ENCODE assay signal across 11 cellular contexts in the genomic region with DNA sequence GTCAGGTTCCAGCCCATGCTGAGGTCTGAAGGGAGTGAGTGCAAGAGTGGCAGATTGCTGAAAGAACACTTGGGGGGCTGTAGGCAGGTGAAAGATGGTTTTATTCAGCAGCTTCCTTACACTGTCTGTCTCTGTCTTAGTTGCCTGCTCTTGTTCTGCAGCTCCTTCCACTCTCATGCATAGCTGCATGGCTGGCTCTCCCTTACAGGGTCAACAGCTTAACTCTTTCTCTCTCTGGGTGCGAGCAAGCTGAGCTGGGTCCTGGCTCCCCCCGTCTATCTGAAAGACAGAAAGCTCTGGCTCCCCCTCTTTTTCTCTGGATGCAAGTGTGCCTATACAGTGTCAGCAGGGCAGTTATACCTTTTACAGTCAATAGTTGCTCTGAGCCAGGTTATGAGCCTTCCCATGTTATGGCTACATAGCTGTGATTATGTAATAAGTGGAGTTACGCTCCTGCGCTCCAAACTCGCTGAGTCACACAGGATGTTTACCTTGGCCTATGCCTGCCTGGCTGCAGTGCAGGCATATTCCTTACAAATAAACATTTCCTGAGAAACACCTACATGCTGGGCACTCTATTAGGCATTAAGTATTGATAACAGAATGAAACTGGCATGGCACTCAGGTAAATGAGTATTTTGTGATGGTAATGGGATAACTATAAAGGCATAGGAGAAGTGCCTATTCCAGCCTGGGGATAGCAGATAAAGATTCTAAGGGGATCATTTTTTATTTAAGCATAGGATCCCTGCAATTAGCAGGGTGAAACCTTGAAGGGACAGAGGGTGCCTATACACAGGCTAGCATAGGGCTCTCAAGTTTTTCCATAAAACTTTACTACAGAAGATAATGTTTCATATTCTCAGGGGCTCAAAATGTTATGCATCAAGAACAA.
A peak's percentile ranks its signal among the peaks of the same experiment; 100 is the strongest.
DNase-seq lines count a peak whose midpoint lies in the region; ATAC-seq and TF ChIP-seq lines count a peak whose summit lies in the region.
"Had no signal": no experiment of that assay in that cellular context is flagged by ENCODE, and none has a peak within 500 bp of the region (broad histone marks: within the 10 kb centered on the region; RNA-seq: fewer than 3 reads in every experiment).

No MANE protein-coding gene starts in this region.

- H3K4me3 ChIP-seq in HEK293 (ENCODE audit: low read depth, low read length) = no peak overlapping the region
- no peak overlapping the region for H3K4me3 ChIP-seq in PC-9
- H3K4me3 ChIP-seq in fibroblast of lung (replicated peaks in 1 of 4; ENCODE audit: control extremely low read depth in 1 of 4, insufficient read depth in 1 of 4, low read depth in 3 of 4, low read length in 4 of 4) = no peak overlapping the region
- no peak overlapping the region for H3K4me3 ChIP-seq in mucosa of descending colon

- H3K27ac ChIP-seq in HEK293 (ENCODE audit: extremely low read depth, low read depth, low read length) (no peak overlapping the region), PC-9 (peak overlapping the region; percentile 68), fibroblast of lung (ENCODE audit: insufficient read depth, low read length) (no peak overlapping the region)

- no peaks in the 10 kb centered on the region for H3K4me1 ChIP-seq in HEK293 (ENCODE audit: control insufficient read depth, insufficient read depth, low read length)
- peaks cover 12% of the 10 kb centered on the region for H3K4me1 ChIP-seq in PC-9 (replicated peaks; ENCODE audit: insufficient read depth)
- H3K4me1 ChIP-seq in fibroblast of lung (ENCODE audit: control insufficient read depth, extremely low read depth, insufficient read depth, low read length) = no peaks in the 10 kb centered on the region
- no peaks in the 10 kb centered on the region for H3K4me1 ChIP-seq in mucosa of descending colon (ENCODE audit: low read depth)

- H3K9ac ChIP-seq in fibroblast of lung (ENCODE audit: insufficient read depth, low read length) = no peak overlapping the region

- H3F3A ChIP-seq in PC-9 (ENCODE audit: insufficient read depth, low read depth) = peaks cover 5% of the 10 kb centered on the region; the same call in 1 of the 2 replicates

- POLR2A ChIA-PET in HEK293 (lab: Yijun Ruan, JAX) (no interaction called here), PC-9 (lab: Charles Lee; ENCODE audit: unreplicated experiment) (interaction anchor here (0.6 to 1.0 kb wide), 2 partner anchors 395 to 1193 kb away, joined by 5 to 7 read pairs; no protein-coding TSS in a partner anchor)

- H3K4me2 ChIP-seq in PC-9 = peak overlapping the region; percentile 29
- H3K4me2 ChIP-seq in fibroblast of lung (ENCODE audit: extremely low read depth, insufficient read depth, low read length) = no peak overlapping the region

- DNase-seq in PC-9 (peak; percentile 67 to 71), fibroblast of lung (ENCODE audit: low read depth in 2 of 2) (peak; percentile 24 to 88), mucosa of descending colon (peak in 1 of 3 donors; percentile 50), foreskin melanocyte (no peak), T-helper 1 cell (no peak)
- DNase-seq: activated CD4-positive, alpha-beta T cell treated with anti-CD3 and anti-CD28 coated beads, Interleukin-2, amount 50 U/mL, for 48 hours; CD8-positive, alpha-beta memory T cell; immature natural killer cell; NCI-H526 had no signal

- intact Hi-C loops in PC-9 (cut with micrococcal nuclease; ENCODE audit: unreplicated experiment) = no loop called here
- intact Hi-C loops in mucosa of descending colon (cut with DNase I, micrococcal nuclease) = no loop called here

- TF ChIP-seq CTCF in HEK293 (tag by site-specific recombination; IDR thresholded peaks at IDR 0.05) = no peak
- no peak for TF ChIP-seq CTCF in PC-9 (conservative IDR thresholded peaks at IDR 0.05)
- TF ChIP-seq CTCF in fibroblast of lung (conservative IDR thresholded peaks at IDR 0.05 in 1 of 2, IDR thresholded peaks at IDR 0.05 in 1 of 2; ENCODE audit: low read depth in 1 of 2, low read length in 2 of 2) = no peak
- no peak for TF ChIP-seq CTCF in mucosa of descending colon (IDR thresholded peaks at IDR 0.05)

- H3K79me2 ChIP-seq in PC-9 (ENCODE audit: low read depth) (no peaks in the 10 kb centered on the region), fibroblast of lung (ENCODE audit: control insufficient read depth, insufficient read depth, low read length) (no peaks in the 10 kb centered on the region)

- peaks cover 4% of the 10 kb centered on the region; the same call in 1 of the 2 replicates for H3K9me2 ChIP-seq in PC-9 (ENCODE audit: insufficient read depth)

- H3K27me3 ChIP-seq in PC-9 (ENCODE audit: insufficient read depth, low read depth) (no peaks in the 10 kb centered on the region), fibroblast of lung (ENCODE audit: control insufficient read depth, insufficient read depth, low read length) (no peaks in the 10 kb centered on the region)

- ATAC-seq in mucosa of descending colon = peak; percentile 88
- no peak for ATAC-seq in GM18505 (IDR thresholded peaks at IDR 0.05; ENCODE audit: unreplicated experiment)

- no peak for TF ChIP-seq POLR2A in GM18505 (IDR thresholded peaks at IDR 0.05; ENCODE audit: borderline replicate concordance, extremely low read depth, insufficient read depth, insufficient read length)

- BruUV-seq in PC-9 (replicated peaks; lab: Mats Ljungman, UMichigan) = no TSS peak

- H2AFZ ChIP-seq in PC-9 = no peak overlapping the region
- no peak overlapping the region for H2AFZ ChIP-seq in fibroblast of lung (ENCODE audit: low read length)

- CTCF ChIA-PET in HEK293 (lab: Yijun Ruan, JAX) = no interaction called here
- CTCF ChIA-PET in PC-9 (lab: Charles Lee) = interaction anchor here (0.6 kb wide), 1 partner anchor 131 kb away, joined by 4 read pairs; no protein-coding TSS in a partner anchor

- H3K36me3 ChIP-seq in HEK293 (ENCODE audit: control insufficient read depth in 2 of 2, insufficient read depth in 1 of 2, low read length in 2 of 2) (no peaks in the 10 kb centered on the region), PC-9 (ENCODE audit: low read depth) (no peaks in the 10 kb centered on the region), fibroblast of lung (ENCODE audit: control insufficient read depth, insufficient read depth, low read length) (no peaks in the 10 kb centered on the region), mucosa of descending colon (ENCODE audit: low read depth) (no peaks in the 10 kb centered on the region)

- H3K9me3 ChIP-seq in HEK293 (ENCODE audit: control insufficient read depth, insufficient read depth, low read depth, low read length) (no peaks in the 10 kb centered on the region), PC-9 (ENCODE audit: insufficient read depth, low read depth) (no peaks in the 10 kb centered on the region; the same call in 1 of the 2 replicates), fibroblast of lung (ENCODE audit: control insufficient read depth, insufficient read depth, low read depth, low read length) (no peaks in the 10 kb centered on the region), mucosa of descending colon (no peaks in the 10 kb centered on the region)

- no peaks in the 10 kb centered on the region for H4K20me1 ChIP-seq in PC-9 (ENCODE audit: insufficient read depth)
- H4K20me1 ChIP-seq in fibroblast of lung (ENCODE audit: control insufficient read depth, extremely low read depth, insufficient read depth, low read length) = no peaks in the 10 kb centered on the region

TF ChIP-seq in HEK293, 187 proteins besides CTCF, POLR2A, EP300 and RAD21:
- TF ChIP-seq SETDB1 (IDR thresholded peaks at IDR 0.05; ENCODE audit: insufficient read length, low read length) (peak; percentile 94), YY1 (tag by site-specific recombination; IDR thresholded peaks at IDR 0.05) (no peak), TRIM28 (IDR thresholded peaks at IDR 0.05; ENCODE audit: borderline replicate concordance, low read length) (peak; percentile 100)

Comparison
In these comparisons a context has a peak if more than half of its experiments do, and no peak if none do; other contexts are left out.
1. DNase-seq: peak in PC-9 (2 of 2) and fibroblast of lung (2 of 2); none in foreskin melanocyte (single experiment) and T-helper 1 cell (0 of 5).